Comparison of ENCODE assay signal across 8 cellular contexts in the genomic region with DNA sequence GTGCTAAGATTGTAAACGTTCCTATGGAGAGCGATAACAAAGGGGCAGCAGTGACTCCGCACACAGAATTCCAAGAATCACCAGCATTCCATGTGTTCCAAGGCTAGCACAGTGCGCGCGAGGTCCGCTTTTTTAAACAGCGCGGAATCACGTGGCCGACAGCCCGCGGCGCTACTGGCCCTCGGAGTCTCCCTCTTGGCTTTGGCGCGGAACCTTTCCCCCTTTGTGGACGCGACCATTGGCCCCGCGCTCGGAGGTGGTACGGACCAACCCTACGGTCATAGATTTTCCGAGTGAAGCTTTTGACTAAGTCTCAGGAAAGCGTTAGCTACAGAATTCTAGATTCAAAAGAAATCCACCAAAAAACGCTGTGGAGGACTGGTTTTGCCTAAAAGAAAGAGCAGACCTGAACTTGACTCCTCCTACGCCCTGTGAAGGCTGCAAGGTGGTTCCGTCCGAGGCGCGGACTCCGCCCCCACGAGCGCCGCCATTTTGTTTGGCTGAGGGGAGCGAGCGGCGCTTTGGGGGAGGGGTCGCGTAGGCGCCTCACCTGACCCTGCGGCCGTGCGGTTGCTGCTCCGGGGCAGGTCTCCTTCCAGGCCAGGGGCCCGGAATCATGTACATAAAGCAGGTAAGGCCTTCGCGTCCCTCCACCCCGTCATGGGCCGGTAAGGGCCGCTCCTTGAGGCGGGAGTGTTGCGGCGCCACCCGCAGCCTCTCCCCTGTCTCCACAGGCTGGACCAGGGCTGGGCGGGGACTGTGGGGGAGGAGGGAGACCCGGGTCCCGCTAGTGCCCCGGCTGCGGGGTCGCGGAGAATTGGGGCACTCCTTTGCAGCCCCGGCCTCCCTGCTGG. TPM values are rescaled to one million over a fixed set of nuclear protein-coding genes. Genes with fewer than 3 reads are reported as not detected.
DNase-seq lines count a peak whose midpoint lies in the region; ATAC-seq and TF ChIP-seq lines count a peak whose summit lies in the region.

Gene SMC3, plus strand, starts transcription at position 495 of the 854 bp plus-strand sequence. Its CDS starts 122 bp downstream, at position 617.

- H3K9ac ChIP-seq in rectal smooth muscle tissue (ENCODE audit: low read length), result peak within 1 kb of the TSS; percentile 60

- ATAC-seq in GM18505 (IDR thresholded peaks at IDR 0.05; ENCODE audit: unreplicated experiment) (peak; percentile 89), HG02970 (IDR thresholded peaks at IDR 0.05; ENCODE audit: low FRiP score, unreplicated experiment) (peak; percentile 92), aorta (ENCODE audit: low FRiP score) (peak; percentile 98)

- TF ChIP-seq POLR2A in GM18505 (IDR thresholded peaks at IDR 0.05; ENCODE audit: borderline replicate concordance, extremely low read depth, insufficient read depth, insufficient read length), result peak; percentile 77

- peak; percentile 82 to 92 for DNase-seq in NCI-H1930 (lab: John Stamatoyannopoulos, UW)
- DNase-seq in T-helper 9 cell, result peak; percentile 84
- DNase-seq in astrocyte of the cerebellum (ENCODE audit: low read depth), result peak; percentile 89
- DNase-seq in hepatic stellate cell (ENCODE audit: low spot score), result peak; percentile 75
- peak; percentile 95 to 97 for DNase-seq in aorta

- H3K36me3 ChIP-seq in rectal smooth muscle tissue (ENCODE audit: control insufficient read depth, insufficient read depth, low read length), result no peaks in the 10 kb centered on the region
- no peaks in the 10 kb centered on the region for H3K36me3 ChIP-seq in aorta (ENCODE audit: control insufficient read depth in 1 of 2, insufficient read depth in 2 of 2, low read length in 1 of 2)

- intact Hi-C loops in aorta (cut with DNase I), result no loop called here

- H3K4me3 ChIP-seq in astrocyte of the cerebellum (ENCODE audit: low read depth, low read length), result peak within 1 kb of the TSS; percentile 84
- peak within 1 kb of the TSS; percentile 89 for H3K4me3 ChIP-seq in rectal smooth muscle tissue (ENCODE audit: low read length)
- peak within 1 kb of the TSS; percentile 76 to 99 for H3K4me3 ChIP-seq in aorta (ENCODE audit: low read length in 2 of 2)

- H3K27me3 ChIP-seq in rectal smooth muscle tissue (ENCODE audit: control insufficient read depth, insufficient read depth, low read length) (peaks cover 4% of the 10 kb centered on the region), aorta (ENCODE audit: control insufficient read depth in 1 of 2, insufficient read depth in 2 of 2, low read length in 1 of 2) (no peaks in the 10 kb centered on the region)

- H3K27ac ChIP-seq in rectal smooth muscle tissue (ENCODE audit: low read depth, low read length) (peak within 1 kb of the TSS; percentile 90), aorta (ENCODE audit: low read depth in 1 of 2, low read length in 2 of 2) (peak within 1 kb of the TSS in 1 of 2 donors; percentile 12)

- 0% methylated on average over 63 to 64 of the region's 64 CpGs for WGBS in aorta, 2 donors

- in situ Hi-C loops in astrocyte of the cerebellum (cut with HindIII; ENCODE audit: low sequenced_read_pairs), result no loop called here

- no peak for TF ChIP-seq CTCF in astrocyte of the cerebellum (IDR thresholded peaks at IDR 0.05; ENCODE audit: low read depth, low read length, missing control alignments)

- H3K4me1 ChIP-seq in rectal smooth muscle tissue (ENCODE audit: control insufficient read depth, insufficient read depth, low read length), result peaks cover 12% of the 10 kb centered on the region
- peaks cover 0 to 2% of the 10 kb centered on the region in 2 donors for H3K4me1 ChIP-seq in aorta (ENCODE audit: control insufficient read depth in 1 of 2, insufficient read depth in 2 of 2, low read length in 2 of 2)

- no peaks in the 10 kb centered on the region for H3K9me3 ChIP-seq in aorta (ENCODE audit: control insufficient read depth, low read length)

RNA-seq across cellular contexts. Expression of gene SMC3, which starts in this region (rescaled TPM):
- 10 to 100 TPM; 33.1 to 35.8 TPM for total RNA-seq in aorta
- 10 to 100 TPM; 14.7 to 19.3 TPM for polyA plus RNA-seq in aorta
